ENCODE assay signal across 9 cellular contexts in genomic region chr1:182601416-182601786, GRCh38. TPM values are rescaled to one million over a fixed set of nuclear protein-coding genes. Genes with fewer than 3 reads are reported as not detected.
DNase-seq lines count a peak whose midpoint lies in the region; ATAC-seq and TF ChIP-seq lines count a peak whose summit lies in the region.
"Had no signal": no experiment of that assay in that cellular context is flagged by ENCODE, and none has a peak within 500 bp of the region (broad histone marks: within the 10 kb centered on the region; RNA-seq: fewer than 3 reads in every experiment).

No MANE protein-coding gene starts in this region.

- no peak overlapping the region for H3K4me3 Mint-ChIP-seq in naive B cell

- H3K27me3 ChIP-seq in OCI-LY3 (ENCODE audit: low read depth, low read length) = peaks cover 8% of the 10 kb centered on the region
- H3K27me3 ChIP-seq in esophagus squamous epithelium = no peaks in the 10 kb centered on the region
- H3K27me3 ChIP-seq in testis = no peaks in the 10 kb centered on the region

- H3K4me3 ChIP-seq in OCI-LY3 (ENCODE audit: low read length) (no peak overlapping the region), esophagus squamous epithelium (peak overlapping the region in 2 of 4 donors; percentile 22 to 50), testis (no peak overlapping the region)

- DNase-seq in DMS79 treated with DMSO at 0.1 percent for 48 hours (lab: John Stamatoyannopoulos, UW) = peak; percentile 86
- peak; percentile 42 for DNase-seq in KG1 (lab: John Stamatoyannopoulos, UW)
- DNase-seq in activated T-cell treated with anti-CD3 and anti-CD28 coated beads for 24 hours (ENCODE audit: low read depth) = peak; percentile 61
- DNase-seq in esophagus squamous epithelium (lab: John Stamatoyannopoulos, UW) = no peak
- peak; percentile 73 for DNase-seq in naive B cell
- peak; percentile 75 for DNase-seq in testis

- H2AFZ ChIP-seq in OCI-LY3 (ENCODE audit: low read depth, low read length) = no peak overlapping the region

- TF ChIP-seq CTCF in OCI-LY3 (IDR thresholded peaks at IDR 0.05; ENCODE audit: low read depth, low read length) = peak; percentile 97
- peak; percentile 75 to 95 (median 88) for TF ChIP-seq CTCF in esophagus squamous epithelium (IDR thresholded peaks at IDR 0.05)
- TF ChIP-seq CTCF in testis (IDR thresholded peaks at IDR 0.05) = peak; percentile 96 to 98 (median 97)

- H3K27ac Mint-ChIP-seq in naive B cell = no peak overlapping the region
- H3K27ac Mint-ChIP-seq: activated naive CD4-positive, alpha-beta T cell treated with anti-CD3 and anti-CD28 coated beads, Interleukin-2, amount 50 U/mL, for 72 hours had no signal

- ATAC-seq in naive B cell (ENCODE audit: low read depth in 2 of 2) (peak; percentile 9 to 27), GM21526 (IDR thresholded peaks at IDR 0.05; ENCODE audit: low FRiP score, unreplicated experiment) (no peak)
- ATAC-seq: activated naive CD4-positive, alpha-beta T cell treated with anti-CD3 and anti-CD28 coated beads, Interleukin-2, amount 50 U/mL, for 72 hours had no signal

- peaks cover 0 to 6% (median 0%) of the 10 kb centered on the region in 3 donors for H3K27me3 Mint-ChIP-seq in naive B cell

- H3K4me1 ChIP-seq in OCI-LY3 (ENCODE audit: low read length) (peaks cover 18% of the 10 kb centered on the region), esophagus squamous epithelium (peaks cover 4 to 42% (median 17%) of the 10 kb centered on the region in 3 donors), testis (peaks cover 14% of the 10 kb centered on the region)

- peaks cover 15 to 19% (median 18%) of the 10 kb centered on the region in 3 donors for H3K4me1 Mint-ChIP-seq in naive B cell

- H3K9me3 Mint-ChIP-seq in naive B cell = no peaks in the 10 kb centered on the region
- H3K9me3 Mint-ChIP-seq: activated naive CD4-positive, alpha-beta T cell treated with anti-CD3 and anti-CD28 coated beads, Interleukin-2, amount 50 U/mL, for 72 hours had no signal

- H3K36me3 Mint-ChIP-seq in naive B cell = no peaks in the 10 kb centered on the region

- intact Hi-C loops in esophagus squamous epithelium (cut with DNase I) (loop anchor here (2.0 kb wide), 1 partner anchor 183 kb away; no protein-coding TSS in a partner anchor), testis (cut with DNase I; ENCODE audit: low total_unique reads) (loop anchor here (2.0 kb wide), 1 partner anchor 181 kb away; no protein-coding TSS in a partner anchor)

- TF ChIP-seq POLR2A in esophagus squamous epithelium (IDR thresholded peaks at IDR 0.05) (no peak), testis (IDR thresholded peaks at IDR 0.05) (no peak)

- H4K20me1 ChIP-seq in OCI-LY3 (ENCODE audit: insufficient read depth, low read length) = no peaks in the 10 kb centered on the region

- H3K9me3 ChIP-seq in OCI-LY3 (ENCODE audit: insufficient read depth, low read length) = no peaks in the 10 kb centered on the region
- H3K9me3 ChIP-seq in esophagus squamous epithelium = no peaks in the 10 kb centered on the region
- H3K9me3 ChIP-seq in testis = no peaks in the 10 kb centered on the region

- 17 to 25% methylated on average over 6 of the region's 6 CpGs for WGBS in esophagus squamous epithelium, 2 donors
- 18 to 21% methylated on average over 6 of the region's 6 CpGs for WGBS in testis, 2 donors

- no peak overlapping the region for H3K9ac ChIP-seq in OCI-LY3 (ENCODE audit: low read length)

- H3K27ac ChIP-seq in OCI-LY3 (ENCODE audit: low read length) = no peak overlapping the region
- peak overlapping the region; percentile 12 to 58 (median 28) for H3K27ac ChIP-seq in esophagus squamous epithelium
- H3K27ac ChIP-seq in testis = peak overlapping the region in 1 of 2 donors; percentile 18

- no peak overlapping the region for H3K4me2 ChIP-seq in OCI-LY3 (ENCODE audit: low read length)

- H3K79me2 ChIP-seq in OCI-LY3 (ENCODE audit: low read length) = peaks cover 11% of the 10 kb centered on the region

- peaks cover 33% of the 10 kb centered on the region for H3K36me3 ChIP-seq in OCI-LY3 (replicated peaks; ENCODE audit: low read depth, low read length)
- H3K36me3 ChIP-seq in esophagus squamous epithelium = peaks cover 0 to 14% (median 0%) of the 10 kb centered on the region in 3 donors
- no peaks in the 10 kb centered on the region for H3K36me3 ChIP-seq in testis (ENCODE audit: low read depth, missing control alignments)

RNA-seq across cellular contexts. Expression of gene RGS16, which starts 2.8 kb away (rescaled TPM):
- total RNA-seq in esophagus squamous epithelium (1 to 10 TPM; 1.1 to 2.2 (median 1.3) TPM), testis (1 to 10 TPM in 1 of 2 donors, under 1 TPM in 1; 0.93 to 1.3 TPM)
- polyA plus RNA-seq in naive B cell (ENCODE audit: low read depth in 6 of 6) (1 to 10 TPM in 4 of 6 donors, under 1 TPM in 2; 0.52 to 8.9 (median 1.8) TPM), testis (ENCODE audit: insufficient read depth, low read depth, low replicate concordance) (3.2 TPM)

RNA-seq across cellular contexts. Expression of gene RNASEL, which starts 12.3 kb away (rescaled TPM):
- 1 to 10 TPM; 5.6 to 9.5 (median 7.5) TPM for total RNA-seq in esophagus squamous epithelium
- polyA plus RNA-seq in naive B cell (ENCODE audit: low read depth in 6 of 6) = 10 to 100 TPM in 1 of 6 donors, 1 to 10 TPM in 5; 5.0 to 10.1 (median 7.1) TPM
- total RNA-seq in testis = 1 to 10 TPM; 5.4 to 7.5 TPM
- 4.7 TPM for polyA plus RNA-seq in testis (ENCODE audit: insufficient read depth, low read depth, low replicate concordance)
